In genomic region chr12:68630598-68630997, GRCh38 we compare ENCODE assay signal across 2 cellular contexts.
TF ChIP-seq lines count a peak whose summit lies in the region.

No MANE protein-coding gene starts in this region.

TF ChIP-seq in SK-N-SH, 30 proteins besides CTCF, POLR2A, EP300 and RAD21 (continued from another document):
- TF ChIP-seq USF2 (IDR thresholded peaks at IDR 0.05; ENCODE audit: borderline replicate concordance, low read depth, low read length) (no peak), PBX3 (IDR thresholded peaks at IDR 0.05) (no peak), FOXM1 (IDR thresholded peaks at IDR 0.05; ENCODE audit: low read depth) (no peak), TCF12 (IDR thresholded peaks at IDR 0.05) (no peak), GATA2 (CRISPR knock-in tag; IDR thresholded peaks at IDR 0.05) (no peak), USF1 (IDR thresholded peaks at IDR 0.05; ENCODE audit: borderline replicate concordance, low read depth) (no peak), SMC3 (IDR thresholded peaks at IDR 0.05; ENCODE audit: low read depth, low read length) (no peak), TAF1 (IDR thresholded peaks at IDR 0.05; ENCODE audit: borderline replicate concordance, low read depth, low read length) (no peak)

TF ChIP-seq in SK-N-SH treated with all-trans-retinoic acid at 6 μM for 48 hours, 23 proteins besides CTCF, POLR2A, EP300 and RAD21 (continued from another document):
- no peak for TF ChIP-seq POU6F1 (CRISPR knock-in tag; IDR thresholded peaks at IDR 0.05; ENCODE audit: borderline replicate concordance, low read depth)
- TF ChIP-seq ZC3H10 (CRISPR knock-in tag; IDR thresholded peaks at IDR 0.05): no peak
- no peak for TF ChIP-seq ZFP30 (CRISPR knock-in tag; IDR thresholded peaks at IDR 0.05)
- no peak for TF ChIP-seq OSR1 (CRISPR knock-in tag; IDR thresholded peaks at IDR 0.05)
- TF ChIP-seq PATZ1 (CRISPR knock-in tag; IDR thresholded peaks at IDR 0.05; ENCODE audit: borderline replicate concordance): no peak
- TF ChIP-seq ARNTL (CRISPR knock-in tag; IDR thresholded peaks at IDR 0.05; ENCODE audit: borderline replicate concordance, low read depth): no peak
